In the genomic region with DNA sequence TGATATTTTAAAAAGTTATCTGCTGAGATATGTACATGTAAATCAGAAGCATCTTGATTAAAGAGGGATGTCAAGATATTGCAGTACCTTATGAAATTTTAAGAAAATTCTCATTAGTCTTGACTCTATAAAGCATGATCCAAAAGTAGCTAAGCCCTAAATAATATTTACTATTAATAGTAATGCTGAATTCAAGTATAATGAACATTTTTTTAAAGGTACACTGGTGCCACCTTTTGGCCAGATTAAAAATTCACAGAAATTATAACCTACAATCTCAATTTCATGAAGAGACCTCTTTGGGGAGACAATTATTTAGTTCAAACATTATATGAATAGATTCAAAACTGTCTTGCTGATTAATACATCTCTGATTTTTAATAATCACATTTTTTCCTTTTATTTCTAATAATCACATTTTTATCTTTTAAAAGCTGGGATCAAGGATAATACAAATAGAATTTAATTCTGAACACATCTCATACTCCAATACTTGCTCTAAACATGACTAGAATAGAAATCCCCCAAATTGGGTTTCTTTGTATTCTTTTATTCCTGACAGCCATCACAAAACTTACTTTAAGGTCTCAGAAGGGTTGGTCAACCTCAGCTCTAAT, we compare ENCODE assay signal across 10 cellular contexts. TPM values are rescaled to one million over a fixed set of nuclear protein-coding genes. Genes with fewer than 3 reads are reported as not detected.
DNase-seq lines count a peak whose midpoint lies in the region; ATAC-seq, FAIRE-seq and TF ChIP-seq lines count a peak whose summit lies in the region.
"Had no signal": no experiment of that assay in that cellular context is flagged by ENCODE, and none has a peak within 500 bp of the region (broad histone marks: within the 10 kb centered on the region; RNA-seq: fewer than 3 reads in every experiment).

No MANE protein-coding gene starts in this region.

- no peaks in the 10 kb centered on the region for H3K4me1 ChIP-seq in left ventricle myocardium inferior
- H3K4me1 ChIP-seq in RWPE2 (ENCODE audit: insufficient read depth, poor library complexity, severe bottlenecking), result no peaks in the 10 kb centered on the region
- H3K4me1 ChIP-seq in gastroesophageal sphincter, result no peaks in the 10 kb centered on the region
- no peaks in the 10 kb centered on the region for H3K4me1 ChIP-seq in aorta (ENCODE audit: control insufficient read depth in 1 of 2, insufficient read depth in 2 of 2, low read length in 2 of 2)

- H3K36me3 ChIP-seq in left ventricle myocardium inferior (no peaks in the 10 kb centered on the region), RWPE2 (ENCODE audit: low read depth) (peaks cover 30% of the 10 kb centered on the region), gastroesophageal sphincter (peaks cover 0 to 28% of the 10 kb centered on the region in 2 donors), aorta (ENCODE audit: control insufficient read depth in 1 of 2, insufficient read depth in 2 of 2, low read length in 1 of 2) (no peaks in the 10 kb centered on the region)

- no peak for TF ChIP-seq EP300 in gastroesophageal sphincter (IDR thresholded peaks at IDR 0.05)

- H3K27ac ChIP-seq in left ventricle myocardium inferior (replicated peaks), result no peak overlapping the region
- H3K27ac ChIP-seq in RWPE2 (ENCODE audit: poor library complexity, severe bottlenecking), result no peak overlapping the region
- H3K27ac ChIP-seq in gastroesophageal sphincter, result no peak overlapping the region
- no peak overlapping the region for H3K27ac ChIP-seq in aorta (ENCODE audit: low read depth in 1 of 2, low read length in 2 of 2)

- DNase-seq in left ventricle myocardium inferior, result no peak
- no peak for DNase-seq in cardiac septum (ENCODE audit: low spot score)
- no peak for DNase-seq in RWPE2 (ENCODE audit: low spot score)
- DNase-seq in aorta, result no peak
- no peak for DNase-seq in H54 (ENCODE audit: insufficient read length, low spot score)
- no peak for DNase-seq in pons (ENCODE audit: low spot score)
- DNase-seq: NCI-H345 had no signal

- TF ChIP-seq POLR2A in gastroesophageal sphincter (IDR thresholded peaks at IDR 0.05) (no peak), H54 (IDR thresholded peaks at IDR 0.05; ENCODE audit: low read depth, low read length) (no peak)

- no peaks in the 10 kb centered on the region for H3K9me3 ChIP-seq in left ventricle myocardium inferior (replicated peaks)
- H3K9me3 ChIP-seq in RWPE2 (ENCODE audit: severe bottlenecking), result no peaks in the 10 kb centered on the region
- H3K9me3 ChIP-seq in gastroesophageal sphincter, result no peaks in the 10 kb centered on the region
- H3K9me3 ChIP-seq in aorta (ENCODE audit: control insufficient read depth, low read length), result no peaks in the 10 kb centered on the region

- no peaks in the 10 kb centered on the region for H3K27me3 ChIP-seq in left ventricle myocardium inferior (ENCODE audit: low read depth)
- no peaks in the 10 kb centered on the region for H3K27me3 ChIP-seq in RWPE2 (ENCODE audit: insufficient read depth, poor library complexity, severe bottlenecking)
- no peaks in the 10 kb centered on the region for H3K27me3 ChIP-seq in gastroesophageal sphincter
- H3K27me3 ChIP-seq in aorta (ENCODE audit: control insufficient read depth in 1 of 2, insufficient read depth in 2 of 2, low read length in 1 of 2), result no peaks in the 10 kb centered on the region

- TF ChIP-seq CTCF in left ventricle myocardium inferior (IDR thresholded peaks at IDR 0.05; ENCODE audit: borderline replicate concordance) (peak; percentile 57), RWPE2 (IDR thresholded peaks at IDR 0.05; ENCODE audit: poor library complexity, severe bottlenecking) (peak; percentile 82), gastroesophageal sphincter (IDR thresholded peaks at IDR 0.05) (peak; percentile 28 to 50 (median 44))

- H3K4me3 ChIP-seq in left ventricle myocardium inferior, result no peak overlapping the region
- H3K4me3 ChIP-seq in RWPE2 (ENCODE audit: severe bottlenecking), result no peak overlapping the region
- no peak overlapping the region for H3K4me3 ChIP-seq in gastroesophageal sphincter
- H3K4me3 ChIP-seq in aorta (ENCODE audit: low read length in 2 of 2), result no peak overlapping the region

- ATAC-seq in RWPE2 (ENCODE audit: low read depth) (no peak), gastroesophageal sphincter (no peak), aorta (ENCODE audit: low FRiP score) (peak; percentile 50), HG03442 (IDR thresholded peaks at IDR 0.05; ENCODE audit: unreplicated experiment) (no peak)

- no peak for FAIRE-seq in H54 (lab: Jason Lieb, UNC)
- FAIRE-seq: GM12891 had no signal

- intact Hi-C loops in left ventricle myocardium inferior (cut with micrococcal nuclease) (loop anchor here (10.0 kb wide), 2 partner anchors 54 to 134 kb away; no protein-coding TSS in a partner anchor), cardiac septum (cut with DNase I) (loop anchor here (5.0 kb wide), 2 partner anchors 46 to 136 kb away; no protein-coding TSS in a partner anchor), aorta (cut with DNase I) (loop anchor here (2.0 to 5.0 kb wide), 2 partner anchors 46 to 134 kb away; no protein-coding TSS in a partner anchor)

RNA-seq across cellular contexts. Expression of gene AKAP5, which starts 13.4 kb away (rescaled TPM):
- 0.19 TPM for total RNA-seq in left ventricle myocardium inferior
- 0.51 TPM for total RNA-seq in cardiac septum
- total RNA-seq in gastroesophageal sphincter, result 1 to 10 TPM; 1.9 to 2.6 (median 2.2) TPM
- total RNA-seq in aorta, result 1 to 10 TPM; 2.8 to 2.9 TPM
- 1 to 10 TPM; 1.1 to 1.4 TPM for polyA plus RNA-seq in aorta

RNA-seq across cellular contexts. Expression of gene ZBTB25, which starts 24.9 kb away (rescaled TPM):
- total RNA-seq in left ventricle myocardium inferior (20.8 TPM), cardiac septum (21.4 TPM), gastroesophageal sphincter (10 to 100 TPM in 2 of 4 donors, 1 to 10 TPM in 2; 7.4 to 12.5 (median 9.8) TPM), aorta (10 to 100 TPM; 17.2 to 25.4 TPM)
- polyA plus RNA-seq in aorta, result 1 to 10 TPM in 1 of 2 donors, under 1 TPM in 1; 0.38 to 7.2 TPM

RNA-seq across cellular contexts. Expression of gene ZBTB1, which starts 25.8 kb away (rescaled TPM):
- 25.9 TPM for total RNA-seq in left ventricle myocardium inferior
- 25.4 TPM for total RNA-seq in cardiac septum
- total RNA-seq in gastroesophageal sphincter, result 10 to 100 TPM; 39.8 to 71.1 (median 44.5) TPM
- 10 to 100 TPM; 33.8 to 63.8 TPM for total RNA-seq in aorta
- polyA plus RNA-seq in aorta, result 10 to 100 TPM; 14.0 to 20.9 TPM
